In genomic region chr18:72674710-72675109, GRCh38 we compare ENCODE assay signal across 1 cellular context.
TF ChIP-seq lines count a peak whose summit lies in the region.

No MANE protein-coding gene starts in this region.

TF ChIP-seq in GM12878, 131 proteins besides CTCF, POLR2A, EP300 and RAD21 (continued from another document):
- TF ChIP-seq, protein P1, sequence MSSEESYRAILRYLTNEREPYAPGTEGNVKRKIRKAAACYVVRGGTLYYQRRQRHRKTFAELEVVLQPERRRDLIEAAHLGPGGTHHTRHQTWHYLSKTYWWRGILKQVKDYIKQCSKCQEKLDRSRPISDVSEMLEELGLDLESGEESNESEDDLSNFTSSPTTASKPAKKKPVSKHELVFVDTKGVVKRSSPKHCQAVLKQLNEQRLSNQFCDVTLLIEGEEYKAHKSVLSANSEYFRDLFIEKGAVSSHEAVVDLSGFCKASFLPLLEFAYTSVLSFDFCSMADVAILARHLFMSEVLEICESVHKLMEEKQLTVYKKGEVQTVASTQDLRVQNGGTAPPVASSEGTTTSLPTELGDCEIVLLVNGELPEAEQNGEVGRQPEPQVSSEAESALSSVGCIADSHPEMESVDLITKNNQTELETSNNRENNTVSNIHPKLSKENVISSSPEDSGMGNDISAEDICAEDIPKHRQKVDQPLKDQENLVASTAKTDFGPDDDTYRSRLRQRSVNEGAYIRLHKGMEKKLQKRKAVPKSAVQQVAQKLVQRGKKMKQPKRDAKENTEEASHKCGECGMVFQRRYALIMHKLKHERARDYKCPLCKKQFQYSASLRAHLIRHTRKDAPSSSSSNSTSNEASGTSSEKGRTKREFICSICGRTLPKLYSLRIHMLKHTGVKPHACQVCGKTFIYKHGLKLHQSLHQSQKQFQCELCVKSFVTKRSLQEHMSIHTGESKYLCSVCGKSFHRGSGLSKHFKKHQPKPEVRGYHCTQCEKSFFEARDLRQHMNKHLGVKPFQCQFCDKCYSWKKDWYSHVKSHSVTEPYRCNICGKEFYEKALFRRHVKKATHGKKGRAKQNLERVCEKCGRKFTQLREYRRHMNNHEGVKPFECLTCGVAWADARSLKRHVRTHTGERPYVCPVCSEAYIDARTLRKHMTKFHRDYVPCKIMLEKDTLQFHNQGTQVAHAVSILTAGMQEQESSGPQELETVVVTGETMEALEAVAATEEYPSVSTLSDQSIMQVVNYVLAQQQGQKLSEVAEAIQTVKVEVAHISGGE (CRISPR knock-in tag; IDR thresholded peaks at IDR 0.05): no peak
- TF ChIP-seq RELB (IDR thresholded peaks at IDR 0.05; ENCODE audit: low read depth): peak; percentile 95
- peak; percentile 92 to 94 for TF ChIP-seq BHLHE40 (IDR thresholded peaks at IDR 0.05; ENCODE audit: borderline replicate concordance in 1 of 2, low read depth in 2 of 2, low read length in 1 of 2)
- peak; percentile 69 for TF ChIP-seq NFIC (IDR thresholded peaks at IDR 0.05; ENCODE audit: low read depth, low read length)
- peak; percentile 77 to 84 for TF ChIP-seq IKZF2 (IDR thresholded peaks at IDR 0.05)
- no peak for TF ChIP-seq ZNF207 (IDR thresholded peaks at IDR 0.05; ENCODE audit: borderline replicate concordance)
- TF ChIP-seq ZNF592 (IDR thresholded peaks at IDR 0.05): no peak
- TF ChIP-seq BACH1 (IDR thresholded peaks at IDR 0.05; ENCODE audit: borderline replicate concordance): peak; percentile 33; the same call in 1 of the 2 replicates
